ENCODE assay signal across 1 cellular context in the genomic region with DNA sequence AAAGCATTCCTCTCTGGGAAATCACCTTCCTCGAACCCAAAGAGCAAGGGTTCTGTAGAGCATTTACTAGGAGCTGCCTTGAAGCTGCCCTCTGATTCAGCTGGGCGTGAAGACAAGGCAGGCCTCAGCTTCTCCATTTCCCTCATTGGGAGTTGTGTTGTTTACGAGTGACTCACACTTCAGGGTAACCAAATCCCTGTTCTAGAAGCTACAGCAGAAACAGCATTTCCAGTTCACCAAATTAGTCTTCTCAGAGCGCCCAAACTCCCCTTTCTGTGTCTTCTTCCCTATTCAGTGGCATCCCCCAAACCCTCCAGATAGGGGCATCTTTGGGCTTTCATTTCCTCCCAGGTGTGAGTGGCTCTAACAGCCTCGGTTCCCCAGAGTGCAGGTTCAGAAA.
TF ChIP-seq lines count a peak whose summit lies in the region.

No MANE protein-coding gene starts in this region.

TF ChIP-seq in HepG2, 621 proteins besides CTCF, POLR2A, EP300 and RAD21:
- no peak for TF ChIP-seq IRF9 (CRISPR knock-in tag; IDR thresholded peaks at IDR 0.05; ENCODE audit: borderline replicate concordance)
- TF ChIP-seq, protein P1, sequence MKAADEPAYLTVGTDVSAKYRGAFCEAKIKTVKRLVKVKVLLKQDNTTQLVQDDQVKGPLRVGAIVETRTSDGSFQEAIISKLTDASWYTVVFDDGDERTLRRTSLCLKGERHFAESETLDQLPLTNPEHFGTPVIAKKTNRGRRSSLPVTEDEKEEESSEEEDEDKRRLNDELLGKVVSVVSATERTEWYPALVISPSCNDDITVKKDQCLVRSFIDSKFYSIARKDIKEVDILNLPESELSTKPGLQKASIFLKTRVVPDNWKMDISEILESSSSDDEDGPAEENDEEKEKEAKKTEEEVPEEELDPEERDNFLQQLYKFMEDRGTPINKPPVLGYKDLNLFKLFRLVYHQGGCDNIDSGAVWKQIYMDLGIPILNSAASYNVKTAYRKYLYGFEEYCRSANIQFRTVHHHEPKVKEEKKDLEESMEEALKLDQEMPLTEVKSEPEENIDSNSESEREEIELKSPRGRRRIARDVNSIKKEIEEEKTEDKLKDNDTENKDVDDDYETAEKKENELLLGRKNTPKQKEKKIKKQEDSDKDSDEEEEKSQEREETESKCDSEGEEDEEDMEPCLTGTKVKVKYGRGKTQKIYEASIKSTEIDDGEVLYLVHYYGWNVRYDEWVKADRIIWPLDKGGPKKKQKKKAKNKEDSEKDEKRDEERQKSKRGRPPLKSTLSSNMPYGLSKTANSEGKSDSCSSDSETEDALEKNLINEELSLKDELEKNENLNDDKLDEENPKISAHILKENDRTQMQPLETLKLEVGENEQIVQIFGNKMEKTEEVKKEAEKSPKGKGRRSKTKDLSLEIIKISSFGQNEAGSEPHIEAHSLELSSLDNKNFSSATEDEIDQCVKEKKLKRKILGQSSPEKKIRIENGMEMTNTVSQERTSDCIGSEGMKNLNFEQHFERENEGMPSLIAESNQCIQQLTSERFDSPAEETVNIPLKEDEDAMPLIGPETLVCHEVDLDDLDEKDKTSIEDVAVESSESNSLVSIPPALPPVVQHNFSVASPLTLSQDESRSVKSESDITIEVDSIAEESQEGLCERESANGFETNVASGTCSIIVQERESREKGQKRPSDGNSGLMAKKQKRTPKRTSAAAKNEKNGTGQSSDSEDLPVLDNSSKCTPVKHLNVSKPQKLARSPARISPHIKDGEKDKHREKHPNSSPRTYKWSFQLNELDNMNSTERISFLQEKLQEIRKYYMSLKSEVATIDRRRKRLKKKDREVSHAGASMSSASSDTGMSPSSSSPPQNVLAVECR (CRISPR knock-in tag; IDR thresholded peaks at IDR 0.05; ENCODE audit: borderline replicate concordance), result no peak
- no peak for TF ChIP-seq SNRNP70 (IDR thresholded peaks at IDR 0.05; ENCODE audit: low read depth, low read length)
- TF ChIP-seq NFRKB (IDR thresholded peaks at IDR 0.05), result no peak
- no peak for TF ChIP-seq PHF20 (CRISPR knock-in tag; IDR thresholded peaks at IDR 0.05)
- no peak for TF ChIP-seq ZNF772 (CRISPR knock-in tag; IDR thresholded peaks at IDR 0.05)
- TF ChIP-seq ZNF670 (CRISPR knock-in tag; IDR thresholded peaks at IDR 0.05; ENCODE audit: borderline replicate concordance), result no peak
- TF ChIP-seq ZNF383 (CRISPR knock-in tag; IDR thresholded peaks at IDR 0.05; ENCODE audit: borderline replicate concordance), result no peak
- no peak for TF ChIP-seq U2AF2 (IDR thresholded peaks at IDR 0.05; ENCODE audit: low read depth, low read length)
- no peak for TF ChIP-seq GATAD1 (CRISPR knock-in tag; IDR thresholded peaks at IDR 0.05)
- no peak for TF ChIP-seq ZMAT3 (CRISPR knock-in tag; conservative IDR thresholded peaks at IDR 0.05)
- no peak for TF ChIP-seq ELF3 (CRISPR knock-in tag; IDR thresholded peaks at IDR 0.05)
- TF ChIP-seq ZNF782 (CRISPR knock-in tag; IDR thresholded peaks at IDR 0.05; ENCODE audit: borderline replicate concordance), result no peak
- TF ChIP-seq ZSCAN25 (CRISPR knock-in tag; IDR thresholded peaks at IDR 0.05), result no peak
- no peak for TF ChIP-seq ATF6 (CRISPR knock-in tag; conservative IDR thresholded peaks at IDR 0.05)
- no peak for TF ChIP-seq ZNF33B (CRISPR knock-in tag; IDR thresholded peaks at IDR 0.05)
- TF ChIP-seq, protein P2, sequence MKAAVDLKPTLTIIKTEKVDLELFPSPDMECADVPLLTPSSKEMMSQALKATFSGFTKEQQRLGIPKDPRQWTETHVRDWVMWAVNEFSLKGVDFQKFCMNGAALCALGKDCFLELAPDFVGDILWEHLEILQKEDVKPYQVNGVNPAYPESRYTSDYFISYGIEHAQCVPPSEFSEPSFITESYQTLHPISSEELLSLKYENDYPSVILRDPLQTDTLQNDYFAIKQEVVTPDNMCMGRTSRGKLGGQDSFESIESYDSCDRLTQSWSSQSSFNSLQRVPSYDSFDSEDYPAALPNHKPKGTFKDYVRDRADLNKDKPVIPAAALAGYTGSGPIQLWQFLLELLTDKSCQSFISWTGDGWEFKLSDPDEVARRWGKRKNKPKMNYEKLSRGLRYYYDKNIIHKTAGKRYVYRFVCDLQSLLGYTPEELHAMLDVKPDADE (CRISPR knock-in tag; IDR thresholded peaks at IDR 0.05), result no peak
- no peak for TF ChIP-seq ZNF337 (CRISPR knock-in tag; IDR thresholded peaks at IDR 0.05; ENCODE audit: borderline replicate concordance, low read depth)
